8 cellular contexts compared by ENCODE assay signal in genomic region chr14:68794130-68794855, GRCh38. TPM values are rescaled to one million over a fixed set of nuclear protein-coding genes. Genes with fewer than 3 reads are reported as not detected.
DNase-seq lines count a peak whose midpoint lies in the region; ATAC-seq and TF ChIP-seq lines count a peak whose summit lies in the region.

No MANE protein-coding gene starts in this region.

- peak overlapping the region; percentile 91 to 100 (median 99) for H3K4me3 Mint-ChIP-seq in naive B cell

- WGBS in esophagus, 2 donors = 0 to 1% methylated on average over 41 of the region's 41 CpGs

- peaks cover 0 to 2% of the 10 kb centered on the region in 2 donors for H3K4me1 ChIP-seq in esophagus (ENCODE audit: control insufficient read depth in 2 of 2, insufficient read depth in 2 of 2, low read length in 1 of 2)

- H3K36me3 Mint-ChIP-seq in naive B cell = peaks cover 12 to 26% of the 10 kb centered on the region in 2 donors

- peaks cover 51 to 54% (median 52%) of the 10 kb centered on the region in 3 donors for H3K4me1 Mint-ChIP-seq in naive B cell

- DNase-seq in GM12865 (ENCODE audit: low read depth) (peak; percentile 89), NCI-H2171 treated with DMSO at 0.1 percent for 48 hours (lab: John Stamatoyannopoulos, UW) (peak; percentile 42), activated T-cell treated with anti-CD3 and anti-CD28 coated beads for 48 hours (ENCODE audit: low read depth) (peak; percentile 85), naive B cell (peak; percentile 82), cortex of kidney (lab: John Stamatoyannopoulos, UW) (no peak), SK-N-DZ (ENCODE audit: low spot score) (no peak)
- peak; percentile 87 for DNase-seq in stimulated activated naive CD4-positive, alpha-beta T cell treated with Interleukin-2 at 50 U/mL for 16 hours (lab: John Stamatoyannopoulos, UW)

- peak overlapping the region; percentile 99 to 100 (median 100) for H3K27ac Mint-ChIP-seq in naive B cell

- peak overlapping the region; percentile 100 for H3K27ac ChIP-seq in esophagus (ENCODE audit: low read depth in 2 of 2, low read length in 1 of 2)

- peaks cover 0 to 4% (median 0%) of the 10 kb centered on the region in 7 donors for H3K9me3 Mint-ChIP-seq in naive B cell

- no peaks in the 10 kb centered on the region for H3K9me3 ChIP-seq in esophagus (ENCODE audit: control insufficient read depth in 2 of 2, insufficient read depth in 1 of 2, low read depth in 1 of 2, low read length in 1 of 2)

- peaks cover 6 to 12% of the 10 kb centered on the region in 2 donors for H3K36me3 ChIP-seq in esophagus (ENCODE audit: control insufficient read depth in 2 of 2, insufficient read depth in 2 of 2, low read length in 1 of 2)

- H3K27me3 Mint-ChIP-seq in naive B cell = no peaks in the 10 kb centered on the region

- ATAC-seq in naive B cell (ENCODE audit: low read depth in 2 of 2) = peak; percentile 8 to 15

- H3K27me3 ChIP-seq in esophagus (ENCODE audit: control insufficient read depth in 1 of 2, insufficient read depth in 2 of 2, low read length in 2 of 2) = no peaks in the 10 kb centered on the region

- H3K4me3 ChIP-seq in GM12865 (ENCODE audit: low read depth, low read length) = peak overlapping the region; percentile 59
- H3K4me3 ChIP-seq in esophagus (ENCODE audit: low read depth in 1 of 2, low read length in 2 of 2) = peak overlapping the region; percentile 86 to 99

- TF ChIP-seq CTCF in GM12865 (IDR thresholded peaks at IDR 0.05; ENCODE audit: insufficient read depth, low read depth, low read length, missing control alignments) = no peak

RNA-seq across cellular contexts. Expression of gene ZFP36L1, which starts 1.4 kb away (rescaled TPM):
- polyA plus RNA-seq in esophagus (10 to 100 TPM; 58.8 to 84.0 TPM), naive B cell (ENCODE audit: low read depth in 6 of 6) (100 to 1,000 TPM in 5 of 6 donors, 10 to 100 TPM in 1; 99.2 to 447 (median 302) TPM)
- polyA plus RNA-seq in SK-N-DZ (2014; cell fraction: cytosol; rRNA removed) = 1.4 and 3.7 TPM in 2 replicates
- polyA plus RNA-seq in SK-N-DZ (2014; cell fraction: nucleus; rRNA removed) = 0.45 and 0.78 TPM in 2 replicates

Comparison
In these comparisons a context has a peak if more than half of its experiments do, and no peak if none do; other contexts are left out.
1. DNase-seq: peak in GM12865 (single experiment), NCI-H2171 treated with DMSO at 0.1 percent for 48 hours (single experiment), activated T-cell treated with anti-CD3 and anti-CD28 coated beads for 48 hours (single experiment), naive B cell (single experiment) and stimulated activated naive CD4-positive, alpha-beta T cell treated with Interleukin-2 at 50 U/mL for 16 hours (single experiment); none in cortex of kidney (single experiment) and SK-N-DZ (single experiment).